Comparison of ENCODE assay signal across 9 cellular contexts in the genomic region with DNA sequence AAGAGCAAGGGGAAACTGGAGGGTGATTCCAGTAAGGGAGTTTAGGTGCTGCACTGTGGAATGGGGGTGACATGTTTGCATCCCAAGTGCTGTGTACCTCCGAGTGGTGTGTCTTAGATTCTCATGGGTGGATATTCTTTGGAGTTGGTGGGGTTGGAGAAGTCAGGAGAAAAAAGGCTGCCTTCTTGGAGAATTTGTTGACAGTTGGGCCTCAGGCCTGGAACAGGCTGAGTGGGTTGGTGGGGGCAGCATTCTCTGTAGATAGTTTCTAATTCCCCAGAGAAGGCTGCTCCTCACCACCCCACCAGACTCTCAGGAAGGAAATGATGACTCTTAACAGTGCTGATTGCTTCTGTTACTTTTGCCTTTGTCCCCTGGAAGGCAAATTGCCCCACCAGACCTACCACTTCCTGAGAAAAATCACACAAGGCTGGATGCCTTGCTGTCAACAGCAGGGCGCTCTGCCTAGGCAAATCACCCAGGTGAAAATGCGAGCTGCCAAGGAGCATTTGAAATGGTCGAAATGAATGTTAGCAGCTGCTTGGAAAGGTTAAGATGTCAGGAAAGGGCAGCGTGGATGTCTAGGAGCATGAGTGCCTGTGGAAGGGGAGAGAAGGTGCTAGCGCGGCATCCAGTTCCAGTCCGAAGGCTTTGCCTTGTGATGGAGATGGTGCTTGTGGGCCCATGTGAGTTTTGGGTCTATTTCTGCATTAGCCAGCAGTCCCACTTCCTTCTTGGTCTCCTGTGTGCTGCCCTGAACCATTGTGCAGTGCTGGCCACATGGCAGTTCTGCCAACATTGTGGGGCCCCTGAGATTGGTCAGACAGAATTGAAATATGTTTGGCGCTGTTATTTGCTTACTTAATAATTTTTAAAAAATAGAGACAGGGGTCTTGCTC. TPM values are rescaled to one million over a fixed set of nuclear protein-coding genes. Genes with fewer than 3 reads are reported as not detected.
DNase-seq lines count a peak whose midpoint lies in the region; ATAC-seq and TF ChIP-seq lines count a peak whose summit lies in the region.
"Had no signal": no experiment of that assay in that cellular context is flagged by ENCODE, and none has a peak within 500 bp of the region (broad histone marks: within the 10 kb centered on the region; RNA-seq: fewer than 3 reads in every experiment).

No MANE protein-coding gene starts in this region.

- H3K4me3 ChIP-seq in esophagus squamous epithelium, result no peak overlapping the region
- H3K4me3 ChIP-seq: thoracic aorta had no signal

- POLR2A ChIA-PET in GM10248 (lab: Yijun Ruan, JAX), result interaction anchor here (1.2 kb wide), 1 partner anchor 12 kb away, joined by 3 read pairs; no protein-coding TSS in a partner anchor

- H3K27me3 Mint-ChIP-seq in memory B cell, result no peaks in the 10 kb centered on the region

- DNase-seq in GM10248 (ENCODE audit: extremely low spot score) (peak; percentile 51), HT1080 (ENCODE audit: low read depth) (peak; percentile 87), activated T-cell treated with anti-CD3 and anti-CD28 coated beads for 4 hours (peak; percentile 43), memory B cell (ENCODE audit: low spot score in 2 of 2) (peak; percentile 19 to 28), SHP77 (lab: John Stamatoyannopoulos, UW) (no peak), NCI-H2081 (lab: John Stamatoyannopoulos, UW) (no peak), esophagus squamous epithelium (lab: John Stamatoyannopoulos, UW) (no peak)

- H3K9me3 ChIP-seq in esophagus squamous epithelium, result no peaks in the 10 kb centered on the region
- H3K9me3 ChIP-seq: thoracic aorta had no signal

- no peaks in the 10 kb centered on the region for H3K27me3 ChIP-seq in esophagus squamous epithelium

- no peak for TF ChIP-seq POLR2A in esophagus squamous epithelium (IDR thresholded peaks at IDR 0.05)

- WGBS in esophagus squamous epithelium, 2 donors, result 57 to 62% methylated on average over 6 to 9 of the region's 9 CpGs

- H3K27ac Mint-ChIP-seq in memory B cell, result peak overlapping the region; percentile 29

- H3K9me3 Mint-ChIP-seq in memory B cell, result no peaks in the 10 kb centered on the region

- TF ChIP-seq CTCF in GM10248 (IDR thresholded peaks at IDR 0.05; ENCODE audit: control extremely low read depth, extremely low read depth, low read depth, missing control alignments), result no peak
- TF ChIP-seq CTCF in esophagus squamous epithelium (IDR thresholded peaks at IDR 0.05), result no peak

- peak overlapping the region; percentile 59 for H3K4me3 Mint-ChIP-seq in memory B cell

- intact Hi-C loops in esophagus squamous epithelium (cut with DNase I), result no loop called here

- peaks cover 7% of the 10 kb centered on the region for H3K36me3 Mint-ChIP-seq in memory B cell

- peaks cover 4 to 44% (median 5%) of the 10 kb centered on the region in 3 donors for H3K4me1 ChIP-seq in esophagus squamous epithelium

- H3K27ac ChIP-seq in esophagus squamous epithelium, result peak overlapping the region in 2 of 4 donors; percentile 17 to 46
- H3K27ac ChIP-seq: thoracic aorta had no signal

- CTCF ChIA-PET in GM10248 (lab: Yijun Ruan, JAX), result interaction anchor here (1.0 to 3.8 kb wide), 8 partner anchors 7 to 1023 kb away, joined by 3 to 27 read pairs (median 4); no protein-coding TSS in a partner anchor

- peaks cover 33% of the 10 kb centered on the region for H3K4me1 Mint-ChIP-seq in memory B cell

- peak; percentile 81 for ATAC-seq in GM21423 (IDR thresholded peaks at IDR 0.05; ENCODE audit: unreplicated experiment)
- peak; percentile 89 for ATAC-seq in memory B cell (ENCODE audit: low read depth)

- H3K36me3 ChIP-seq in esophagus squamous epithelium, result no peaks in the 10 kb centered on the region
- H3K36me3 ChIP-seq: thoracic aorta had no signal

RNA-seq across cellular contexts. Expression of gene SORL1, which starts 30.4 kb away (rescaled TPM):
- total RNA-seq in HT1080 (2014; rRNA removed; shearing (Covaris generic)), result 3.1 and 4.9 TPM in 2 replicates
- polyA plus RNA-seq in HT1080 (2015; cell fraction: cytosol; rRNA removed), result 0.17 and 0.25 TPM in 2 replicates
- polyA plus RNA-seq in HT1080 (2015; cell fraction: nucleus; rRNA removed), result 1.3 and 1.4 TPM in 2 replicates
- 10 to 100 TPM in 3 of 4 donors, 1 to 10 TPM in 1; 6.8 to 19.9 (median 16.3) TPM for total RNA-seq in esophagus squamous epithelium

Comparison
In these comparisons a context has a peak if more than half of its experiments do, and no peak if none do; other contexts are left out.
1. DNase-seq: peak in GM10248 (single experiment), HT1080 (single experiment), activated T-cell treated with anti-CD3 and anti-CD28 coated beads for 4 hours (single experiment) and memory B cell (2 of 2); none in SHP77 (0 of 2), NCI-H2081 (0 of 2) and esophagus squamous epithelium (single experiment).